9 cellular contexts compared by ENCODE assay signal in the genomic region with DNA sequence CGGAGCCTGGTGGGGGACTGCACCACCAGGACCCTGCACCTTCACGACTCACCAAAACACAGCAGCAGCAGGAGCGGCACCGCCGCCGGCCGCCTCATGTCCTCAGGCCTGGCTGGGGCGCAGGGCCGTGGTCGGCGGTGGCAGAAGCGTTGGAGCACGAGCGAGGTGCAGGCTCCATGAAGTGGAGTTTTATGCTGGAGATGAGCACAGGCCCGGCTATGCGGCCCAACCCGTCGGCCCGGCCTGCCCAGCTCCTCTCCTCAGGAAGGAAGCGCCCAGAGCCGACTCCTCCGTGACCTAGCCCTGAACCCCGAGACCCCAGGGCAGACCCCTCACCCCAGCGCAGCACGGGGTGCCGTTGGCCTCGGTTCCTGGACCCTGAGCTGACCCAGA. TPM values are rescaled to one million over a fixed set of nuclear protein-coding genes. Genes with fewer than 3 reads are reported as not detected.
DNase-seq lines count a peak whose midpoint lies in the region; ATAC-seq and TF ChIP-seq lines count a peak whose summit lies in the region.
"Had no signal": no experiment of that assay in that cellular context is flagged by ENCODE, and none has a peak within 500 bp of the region (broad histone marks: within the 10 kb centered on the region; RNA-seq: fewer than 3 reads in every experiment).

PRSS27 (minus strand) TSS at position 162 of the 393 bp plus-strand sequence; CDS start at position 98, 64 bp downstream.

- no peaks in the 10 kb centered on the region for H3K9me3 Mint-ChIP-seq in chondrocyte (ENCODE audit: low read depth)

- TF ChIP-seq CTCF in A673 (conservative IDR thresholded peaks at IDR 0.05; ENCODE audit: low read depth, low read length): no peak
- TF ChIP-seq CTCF in IMR-90 (conservative IDR thresholded peaks at IDR 0.05; ENCODE audit: low read depth, low read length): no peak
- TF ChIP-seq CTCF in chondrocyte (IDR thresholded peaks at IDR 0.05): no peak

- H3K56ac ChIP-seq in IMR-90 (ENCODE audit: extremely low read depth, insufficient read depth, low read length): no peak within 1 kb of the TSS; the same call in 1 of the 2 replicates

- H3K14ac ChIP-seq in IMR-90 (replicated peaks; ENCODE audit: low read depth, low read length): no peak within 1 kb of the TSS

- peak within 1 kb of the TSS; percentile 12; the same call in 1 of the 2 replicates for H4K91ac ChIP-seq in IMR-90 (ENCODE audit: insufficient read depth, low read depth, low read length)

- no peaks in the 10 kb centered on the region for H3K27me3 ChIP-seq in A673 (replicated peaks; ENCODE audit: insufficient read depth, low read depth, low read length, poor library complexity)
- peaks cover 6% of the 10 kb centered on the region; the same call in 1 of the 2 replicates for H3K27me3 ChIP-seq in IMR-90 (ENCODE audit: control insufficient read depth, insufficient read depth, low read length)
- H3K27me3 ChIP-seq in muscle layer of duodenum (ENCODE audit: low read depth, low read length): peaks cover 4% of the 10 kb centered on the region

- no peak within 1 kb of the TSS for H2BK5ac ChIP-seq in IMR-90 (ENCODE audit: low read depth, low read length, poor library complexity, severe bottlenecking)

- H4K5ac ChIP-seq in IMR-90 (ENCODE audit: low read depth, low read length): peak within 1 kb of the TSS; percentile 30; the same call in 1 of the 2 replicates

- ATAC-seq in IMR-90 (ENCODE audit: low read depth): no peak
- no peak for ATAC-seq in GM18861 (IDR thresholded peaks at IDR 0.05; ENCODE audit: unreplicated experiment)

- H3K4me1 Mint-ChIP-seq in chondrocyte (ENCODE audit: low read depth): peaks cover 7% of the 10 kb centered on the region

- H3K36me3 Mint-ChIP-seq in chondrocyte (ENCODE audit: low read depth): no peaks in the 10 kb centered on the region

- WGBS in IMR-90 (ENCODE audit: extremely low coverage in 2 of 2, insufficient read length in 1 of 2), 2 experiments: no CpG with 5 or more reads among the region's 27 CpGs

- POLR2A ChIA-PET in A673 (lab: Charles Lee; ENCODE audit: low non-redundant PET): no interaction called here
- POLR2A ChIA-PET in IMR-90 (lab: Charles Lee; ENCODE audit: unreplicated experiment): interaction anchor here (0.7 kb wide), 1 partner anchor 260 kb away, joined by 3 read pairs; the partner anchor contains the start of gene PKMYT1

- peak within 1 kb of the TSS; percentile 93 for H2AFZ ChIP-seq in IMR-90 (replicated peaks; ENCODE audit: low read length, poor library complexity)

- TF ChIP-seq RAD21 in IMR-90 (IDR thresholded peaks at IDR 0.05; ENCODE audit: low read length): no peak

- peak within 1 kb of the TSS; percentile 58 for H3K9ac ChIP-seq in IMR-90 (ENCODE audit: low read depth, low read length)

- dilution Hi-C loops in IMR-90 (cut with HindIII; ENCODE audit: low sequenced_read_pairs, unreplicated experiment): no loop called here

- peak within 1 kb of the TSS; percentile 43; the same call in 1 of the 2 replicates for H3K4me2 ChIP-seq in IMR-90 (ENCODE audit: low read depth, low read length)

- BruUV-seq in A673 (replicated peaks; lab: Mats Ljungman, UMichigan): no TSS peak
- no TSS peak for BruUV-seq in IMR-90 (replicated peaks; lab: Mats Ljungman, UMichigan)

- H3K4me1 ChIP-seq in A673 (ENCODE audit: insufficient read depth, low read length, poor library complexity, severe bottlenecking) (no peaks in the 10 kb centered on the region), IMR-90 (ENCODE audit: control insufficient read depth, insufficient read depth, low read length) (no peaks in the 10 kb centered on the region), muscle layer of duodenum (ENCODE audit: control insufficient read depth in 1 of 2, insufficient read depth in 2 of 2, low read length in 2 of 2) (peaks cover 0 to 8% of the 10 kb centered on the region in 2 donors)

- H2BK120ac ChIP-seq in IMR-90 (ENCODE audit: low read depth, low read length): no peak within 1 kb of the TSS

- intact Hi-C loops in A673 (cut with micrococcal nuclease; ENCODE audit: unreplicated experiment): no loop called here
- intact Hi-C loops in IMR-90 (cut with micrococcal nuclease): no loop called here

- no peak within 1 kb of the TSS for H2AK5ac ChIP-seq in IMR-90 (ENCODE audit: low read depth, low read length)

- no peaks in the 10 kb centered on the region for H3K9me3 ChIP-seq in A673 (ENCODE audit: low read depth, low read length, poor library complexity, severe bottlenecking)
- H3K9me3 ChIP-seq in IMR-90 (ENCODE audit: control insufficient read depth, insufficient read depth, low read length): no peaks in the 10 kb centered on the region
- H3K9me3 ChIP-seq in muscle layer of duodenum (ENCODE audit: control insufficient read depth in 1 of 2, low read length in 2 of 2): no peaks in the 10 kb centered on the region

- H3K27me3 Mint-ChIP-seq in chondrocyte (ENCODE audit: low read depth): peaks cover 3% of the 10 kb centered on the region

- no peak within 1 kb of the TSS for H3K23ac ChIP-seq in IMR-90 (ENCODE audit: low read depth, low read length)

- in situ Hi-C loops in IMR-90 (cut with MboI; ENCODE audit: low sequenced_read_pairs): no loop called here

- no peak within 1 kb of the TSS for H2BK15ac ChIP-seq in IMR-90 (ENCODE audit: low read depth, low read length)

- no peak within 1 kb of the TSS for H2BK20ac ChIP-seq in IMR-90 (ENCODE audit: low read depth, low read length)

- TF ChIP-seq POLR2A in IMR-90 (IDR thresholded peaks at IDR 0.05; ENCODE audit: low read depth, low read length): no peak

- DNase-seq in A673 (ENCODE audit: low spot score) (no peak), IMR-90 (no peak), chondrocyte (ENCODE audit: low spot score) (peak; percentile 91), pons (ENCODE audit: low spot score) (no peak), NCI-H2029 (lab: John Stamatoyannopoulos, UW) (no peak), NCI-H69 (lab: John Stamatoyannopoulos, UW) (no peak)
- DNase-seq: NCI-H226 had no signal

- H3K18ac ChIP-seq in IMR-90 (ENCODE audit: low read depth, low read length): no peak within 1 kb of the TSS; the same call in 1 of the 2 replicates

- H4K20me1 ChIP-seq in IMR-90 (ENCODE audit: insufficient read depth, low read length): no peaks in the 10 kb centered on the region

- H3K27ac ChIP-seq in A673 (ENCODE audit: low read depth, low read length, poor library complexity, severe bottlenecking) (peak within 1 kb of the TSS; percentile 68), IMR-90 (ENCODE audit: insufficient read depth, low read length) (peak within 1 kb of the TSS; percentile 77), muscle layer of duodenum (ENCODE audit: low read length) (no peak within 1 kb of the TSS)

- no peaks in the 10 kb centered on the region for H3K79me1 ChIP-seq in IMR-90 (ENCODE audit: low read depth in 1 of 2, low read length in 2 of 2)

- H3K36me3 ChIP-seq in A673 (ENCODE audit: insufficient read depth, low read length, poor library complexity, severe bottlenecking) (no peaks in the 10 kb centered on the region), IMR-90 (ENCODE audit: control insufficient read depth, insufficient read depth, low read length) (no peaks in the 10 kb centered on the region), muscle layer of duodenum (ENCODE audit: control insufficient read depth in 1 of 2, insufficient read depth in 2 of 2, low read length in 2 of 2) (no peaks in the 10 kb centered on the region)

- H3K4me3 Mint-ChIP-seq in chondrocyte (ENCODE audit: unreplicated experiment): peak within 1 kb of the TSS; percentile 76

- peak within 1 kb of the TSS; percentile 23 for H2AK9ac ChIP-seq in IMR-90 (replicated peaks; ENCODE audit: low read depth, low read length, poor library complexity)

- CTCF ChIA-PET in A673 (lab: Charles Lee) (no interaction called here), IMR-90 (lab: Yijun Ruan, JAX) (no interaction called here)

- no peaks in the 10 kb centered on the region for H3K9me1 ChIP-seq in IMR-90 (ENCODE audit: insufficient read depth, low read length)

- peak within 1 kb of the TSS; percentile 49 for H3K27ac Mint-ChIP-seq in chondrocyte (ENCODE audit: unreplicated experiment)

- peak within 1 kb of the TSS; percentile 65 to 79; a peak in 2 of 4 replicates for H4K8ac ChIP-seq in IMR-90 (ENCODE audit: low read depth in 2 of 2, low read length in 2 of 2)

- peak within 1 kb of the TSS; percentile 59 for H3K4me3 ChIP-seq in A673 (ENCODE audit: low read depth, low read length, poor library complexity, severe bottlenecking)
- H3K4me3 ChIP-seq in IMR-90 (ENCODE audit: insufficient read depth, low read depth, low read length): peak within 1 kb of the TSS; percentile 44
- peak within 1 kb of the TSS; percentile 16 to 67 for H3K4me3 ChIP-seq in muscle layer of duodenum (ENCODE audit: low read depth in 1 of 2, low read length in 2 of 2)

- peak within 1 kb of the TSS; percentile 75 for H3K4ac ChIP-seq in IMR-90 (ENCODE audit: low read depth, low read length)

TF ChIP-seq in IMR-90, 13 proteins besides CTCF, POLR2A, EP300 and RAD21 (continues in another document):
- TF ChIP-seq MXI1 (IDR thresholded peaks at IDR 0.05; ENCODE audit: borderline replicate concordance, low read depth, low read length): no peak
- no peak for TF ChIP-seq BHLHE40 (IDR thresholded peaks at IDR 0.05; ENCODE audit: low read depth, low read length)
- no peak for TF ChIP-seq RCOR1 (IDR thresholded peaks at IDR 0.05; ENCODE audit: insufficient replicate concordance, low read length)
- TF ChIP-seq USF2 (IDR thresholded peaks at IDR 0.05; ENCODE audit: low read depth, low read length): no peak
- no peak for TF ChIP-seq RFX5 (IDR thresholded peaks at IDR 0.05; ENCODE audit: low read depth, low read length)
- TF ChIP-seq, protein P1, sequence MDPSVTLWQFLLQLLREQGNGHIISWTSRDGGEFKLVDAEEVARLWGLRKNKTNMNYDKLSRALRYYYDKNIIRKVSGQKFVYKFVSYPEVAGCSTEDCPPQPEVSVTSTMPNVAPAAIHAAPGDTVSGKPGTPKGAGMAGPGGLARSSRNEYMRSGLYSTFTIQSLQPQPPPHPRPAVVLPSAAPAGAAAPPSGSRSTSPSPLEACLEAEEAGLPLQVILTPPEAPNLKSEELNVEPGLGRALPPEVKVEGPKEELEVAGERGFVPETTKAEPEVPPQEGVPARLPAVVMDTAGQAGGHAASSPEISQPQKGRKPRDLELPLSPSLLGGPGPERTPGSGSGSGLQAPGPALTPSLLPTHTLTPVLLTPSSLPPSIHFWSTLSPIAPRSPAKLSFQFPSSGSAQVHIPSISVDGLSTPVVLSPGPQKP (IDR thresholded peaks at IDR 0.05; ENCODE audit: borderline replicate concordance, low read depth, low read length): no peak

RNA-seq across cellular contexts. Expression of gene PRSS27, which starts in this region (rescaled TPM):
- total RNA-seq in A673 (2021) (1.3 and 3.0 TPM in 2 replicates), IMR-90 (2012; rRNA removed) (under 0.01 TPM in 2 replicates), chondrocyte (2.8 to 4.3 TPM (median 3.1 TPM) in 3 replicates)
- polyA plus RNA-seq in IMR-90 (2012; rRNA removed): 0.58 and 0.83 TPM in 2 replicates
- polyA plus RNA-seq in IMR-90 (2012; cell fraction: cytosol; rRNA removed): 0.86 and 1.1 TPM in 2 replicates
- 2.5 and 3.2 TPM in 2 replicates for polyA plus RNA-seq in IMR-90 (2012; cell fraction: nucleus; rRNA removed; ENCODE audit: low replicate concordance)
